ENCODE assay signal across 6 cellular contexts in the genomic region with DNA sequence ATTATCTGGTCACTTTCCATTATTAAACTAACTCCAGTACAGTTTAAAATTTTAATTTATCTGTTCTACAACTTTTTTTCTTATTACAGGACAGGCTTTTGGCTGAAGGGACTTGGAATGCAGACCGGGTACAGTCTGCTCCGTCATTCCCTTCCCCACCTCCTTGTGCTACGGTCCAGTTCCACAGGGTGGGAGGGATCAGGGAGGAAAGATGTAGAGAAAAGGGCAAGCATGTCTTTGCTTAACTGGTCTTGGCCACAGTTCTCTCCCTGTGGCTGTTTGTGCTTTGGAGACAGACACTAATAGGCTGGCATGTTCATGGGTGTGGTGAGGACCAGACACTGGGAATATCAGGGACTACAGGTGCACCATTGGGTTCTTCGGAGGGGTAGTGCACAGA. TPM values are rescaled to one million over a fixed set of nuclear protein-coding genes. Genes with fewer than 3 reads are reported as not detected.
"Had no signal": no experiment of that assay in that cellular context is flagged by ENCODE, and none has a peak within 500 bp of the region (broad histone marks: within the 10 kb centered on the region; RNA-seq: fewer than 3 reads in every experiment).

No MANE protein-coding gene starts in this region.

- H3K4me3 ChIP-seq: GM23338, K562 had no signal

- DNase-seq: H9, HCEC 1CT, IMR-90 had no signal

- ATAC-seq: GM23338, K562 had no signal

- H3K27ac ChIP-seq: HL-60 had no signal

RNA-seq across cellular contexts. Expression of gene RGS17, which starts 12.1 kb away (rescaled TPM):
- total RNA-seq: K562 had no signal
